Comparison of ENCODE assay signal across 17 cellular contexts in the genomic region with DNA sequence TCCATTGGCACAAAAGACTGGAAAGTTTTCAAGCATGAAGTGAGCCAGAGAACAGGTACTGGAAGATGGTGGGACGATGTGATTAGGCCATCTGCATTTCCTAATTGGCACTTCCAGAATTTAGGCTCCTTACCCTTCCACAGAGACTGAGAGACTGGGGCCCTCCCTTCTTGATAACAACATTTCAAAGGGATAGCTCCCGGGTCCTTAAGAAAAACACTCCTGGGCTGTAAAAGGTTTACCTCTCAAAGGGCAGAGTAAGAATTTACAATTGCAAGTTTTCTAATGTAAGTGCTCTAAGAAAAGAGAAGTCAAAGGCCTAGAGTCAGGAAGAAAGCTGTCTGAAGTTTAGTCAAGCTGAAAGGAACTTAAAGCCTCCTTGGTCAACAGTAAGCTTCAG.
DNase-seq lines count a peak whose midpoint lies in the region; TF ChIP-seq lines count a peak whose summit lies in the region.
"Had no signal": no experiment of that assay in that cellular context is flagged by ENCODE, and none has a peak within 500 bp of the region (broad histone marks: within the 10 kb centered on the region; RNA-seq: fewer than 3 reads in every experiment).

No MANE protein-coding gene starts in this region.

- H3K27ac ChIP-seq in WERI-Rb-1 (peak overlapping the region; percentile 40), mesendoderm (ENCODE audit: low read depth, low read length) (no peak overlapping the region), trophoblast cell (ENCODE audit: low read depth, low read length) (no peak overlapping the region), left ventricle myocardium inferior (replicated peaks) (no peak overlapping the region)
- H3K27ac ChIP-seq: C4-2B, HL-60 had no signal

- no peaks in the 10 kb centered on the region for H3K4me1 Mint-ChIP-seq in chondrocyte (ENCODE audit: low read depth)
- H3K4me1 Mint-ChIP-seq: CD4-positive, alpha-beta memory T cell had no signal

- H3K14ac ChIP-seq in trophoblast cell (ENCODE audit: low read length), result no peak overlapping the region

- no peak overlapping the region for H4K5ac ChIP-seq in mesendoderm (ENCODE audit: low read length)

- no peak overlapping the region for H2BK12ac ChIP-seq in trophoblast cell (ENCODE audit: low read length)

- no peak overlapping the region for H4K91ac ChIP-seq in trophoblast cell (ENCODE audit: low read depth, low read length)

- no CpG with 5 or more reads among the region's 2 CpGs for WGBS in mesendoderm (ENCODE audit: extremely low coverage, insufficient coverage, low lambda C conversion rate)
- no CpG with 5 or more reads among the region's 2 CpGs for WGBS in trophoblast cell (ENCODE audit: extremely low coverage, insufficient coverage, insufficient read length)

- H3K4me3 ChIP-seq in WERI-Rb-1 (ENCODE audit: low read depth, low read length) (no peak overlapping the region), mesendoderm (ENCODE audit: low read length) (no peak overlapping the region), trophoblast cell (ENCODE audit: low read depth, low read length) (no peak overlapping the region), left ventricle myocardium inferior (no peak overlapping the region)
- H3K4me3 ChIP-seq: HAP-1 had no signal

- no peak overlapping the region for H2AK5ac ChIP-seq in mesendoderm (ENCODE audit: low read length)
- no peak overlapping the region for H2AK5ac ChIP-seq in trophoblast cell (ENCODE audit: low read length)

- no peaks in the 10 kb centered on the region for H3K9me3 Mint-ChIP-seq in chondrocyte (ENCODE audit: low read depth)

- H3K9ac ChIP-seq in mesendoderm (ENCODE audit: low read length) (no peak overlapping the region), trophoblast cell (ENCODE audit: low read length) (no peak overlapping the region)

- H3K4me1 ChIP-seq in mesendoderm (ENCODE audit: control insufficient read depth, low read depth, low read length) (no peaks in the 10 kb centered on the region), trophoblast cell (ENCODE audit: control insufficient read depth in 1 of 2, insufficient read depth in 2 of 2, low read length in 2 of 2) (no peaks in the 10 kb centered on the region), left ventricle myocardium inferior (no peaks in the 10 kb centered on the region)
- H3K4me1 ChIP-seq: HAP-1 had no signal

- H3K4me3 Mint-ChIP-seq in chondrocyte (ENCODE audit: unreplicated experiment), result no peak overlapping the region
- H3K4me3 Mint-ChIP-seq: CD4-positive, alpha-beta memory T cell had no signal

- intact Hi-C loops in left ventricle myocardium inferior (cut with micrococcal nuclease), result no loop called here

- peaks cover 2% of the 10 kb centered on the region for H3K27me3 Mint-ChIP-seq in chondrocyte (ENCODE audit: low read depth)
- H3K27me3 Mint-ChIP-seq: CD4-positive, alpha-beta memory T cell had no signal

- no peaks in the 10 kb centered on the region for H3K27me3 ChIP-seq in WERI-Rb-1 (ENCODE audit: insufficient read depth, low read depth, severe bottlenecking)
- H3K27me3 ChIP-seq in mesendoderm (ENCODE audit: insufficient read depth, low read length, poor library complexity), result no peaks in the 10 kb centered on the region
- no peaks in the 10 kb centered on the region for H3K27me3 ChIP-seq in trophoblast cell (ENCODE audit: insufficient read depth, low read length)
- no peaks in the 10 kb centered on the region for H3K27me3 ChIP-seq in left ventricle myocardium inferior (ENCODE audit: low read depth)
- H3K27me3 ChIP-seq: BE2C had no signal

- DNase-seq in ELF-1 (ENCODE audit: low read depth, low spot score), result peak; percentile 68
- no peak for DNase-seq in WERI-Rb-1
- peak; percentile 8 for DNase-seq in mesendoderm
- DNase-seq in trophoblast cell, result no peak
- DNase-seq in putamen (ENCODE audit: low spot score), result no peak
- no peak for DNase-seq in chondrocyte (ENCODE audit: low spot score)
- DNase-seq in left ventricle myocardium inferior, result no peak
- DNase-seq: BE2C; CD4-positive, alpha-beta memory T cell; DMS153; DMS79 treated with DMSO at 0.1 percent for 48 hours; EL; GDM1; GOT3 had no signal

- H3K18ac ChIP-seq in mesendoderm (ENCODE audit: low read length) (no peak overlapping the region), trophoblast cell (ENCODE audit: low read length) (no peak overlapping the region)

- no peaks in the 10 kb centered on the region for H3K36me3 ChIP-seq in WERI-Rb-1
- no peaks in the 10 kb centered on the region for H3K36me3 ChIP-seq in mesendoderm (ENCODE audit: control insufficient read depth, insufficient read depth, low read length)
- no peaks in the 10 kb centered on the region for H3K36me3 ChIP-seq in trophoblast cell (ENCODE audit: control insufficient read depth in 1 of 2, insufficient read depth in 2 of 2, low read length in 2 of 2)
- H3K36me3 ChIP-seq in left ventricle myocardium inferior, result no peaks in the 10 kb centered on the region
- H3K36me3 ChIP-seq: BE2C, HAP-1 had no signal

- H4K12ac ChIP-seq in trophoblast cell (ENCODE audit: low read depth, low read length), result no peak overlapping the region

- H3K4ac ChIP-seq in mesendoderm (ENCODE audit: low read depth, low read length) (no peak overlapping the region), trophoblast cell (ENCODE audit: low read depth, low read length) (no peak overlapping the region)

- no peak overlapping the region for H3K4me2 ChIP-seq in mesendoderm (ENCODE audit: low read length)
- H3K4me2 ChIP-seq in trophoblast cell (ENCODE audit: low read length), result peak overlapping the region; percentile 17

- TF ChIP-seq CTCF in WERI-Rb-1 (IDR thresholded peaks at IDR 0.05; ENCODE audit: low read depth, low read length) (no peak), chondrocyte (IDR thresholded peaks at IDR 0.05) (no peak), left ventricle myocardium inferior (IDR thresholded peaks at IDR 0.05; ENCODE audit: borderline replicate concordance) (no peak)

- no peaks in the 10 kb centered on the region for H3K79me1 ChIP-seq in mesendoderm (ENCODE audit: low read length)
- no peaks in the 10 kb centered on the region for H3K79me1 ChIP-seq in trophoblast cell (ENCODE audit: low read length)

- H2BK120ac ChIP-seq in mesendoderm (ENCODE audit: low read depth, low read length), result no peak overlapping the region
- no peak overlapping the region for H2BK120ac ChIP-seq in trophoblast cell (ENCODE audit: insufficient read depth, low read length, poor library complexity)

- H2BK5ac ChIP-seq in mesendoderm (ENCODE audit: low read length) (no peak overlapping the region), trophoblast cell (ENCODE audit: low read depth, low read length, poor library complexity) (no peak overlapping the region)

- no peak overlapping the region for H4K8ac ChIP-seq in mesendoderm (ENCODE audit: low read depth, low read length)
- no peak overlapping the region for H4K8ac ChIP-seq in trophoblast cell (ENCODE audit: low read depth, low read length)

- no peak overlapping the region for H2BK15ac ChIP-seq in mesendoderm (replicated peaks; ENCODE audit: low read depth)

- H2AFZ ChIP-seq in trophoblast cell (ENCODE audit: insufficient read depth, low read length, poor library complexity), result no peak overlapping the region

- H3K23ac ChIP-seq in mesendoderm (ENCODE audit: low read length) (no peak overlapping the region), trophoblast cell (ENCODE audit: low read length) (no peak overlapping the region)

- no peaks in the 10 kb centered on the region for H3K9me3 ChIP-seq in WERI-Rb-1 (ENCODE audit: severe bottlenecking)
- H3K9me3 ChIP-seq in trophoblast cell (ENCODE audit: insufficient read depth, low read depth, low read length), result no peaks in the 10 kb centered on the region
- no peaks in the 10 kb centered on the region for H3K9me3 ChIP-seq in left ventricle myocardium inferior (replicated peaks)
- H3K9me3 ChIP-seq: BE2C, HAP-1 had no signal

- no peak overlapping the region for H3K27ac Mint-ChIP-seq in chondrocyte (ENCODE audit: unreplicated experiment)
- H3K27ac Mint-ChIP-seq: CD4-positive, alpha-beta memory T cell had no signal

- H3K36me3 Mint-ChIP-seq in chondrocyte (ENCODE audit: low read depth), result no peaks in the 10 kb centered on the region
- H3K36me3 Mint-ChIP-seq: CD4-positive, alpha-beta memory T cell had no signal

- no peak overlapping the region for H3K56ac ChIP-seq in mesendoderm (ENCODE audit: low read length)

- no peaks in the 10 kb centered on the region for H3K79me2 ChIP-seq in mesendoderm (ENCODE audit: control insufficient read depth, insufficient read depth, low read length)
- no peaks in the 10 kb centered on the region for H3K79me2 ChIP-seq in trophoblast cell (ENCODE audit: control insufficient read depth, insufficient read depth, low read length, poor library complexity)

Comparison
In these comparisons a context has a peak if more than half of its experiments do, and no peak if none do; other contexts are left out.
1. DNase-seq: peak in ELF-1 (single experiment) and mesendoderm (single experiment); none in WERI-Rb-1 (single experiment), trophoblast cell (0 of 2), putamen (single experiment), chondrocyte (single experiment) and left ventricle myocardium inferior (single experiment).